ENCODE assay signal across 15 cellular contexts in the genomic region with DNA sequence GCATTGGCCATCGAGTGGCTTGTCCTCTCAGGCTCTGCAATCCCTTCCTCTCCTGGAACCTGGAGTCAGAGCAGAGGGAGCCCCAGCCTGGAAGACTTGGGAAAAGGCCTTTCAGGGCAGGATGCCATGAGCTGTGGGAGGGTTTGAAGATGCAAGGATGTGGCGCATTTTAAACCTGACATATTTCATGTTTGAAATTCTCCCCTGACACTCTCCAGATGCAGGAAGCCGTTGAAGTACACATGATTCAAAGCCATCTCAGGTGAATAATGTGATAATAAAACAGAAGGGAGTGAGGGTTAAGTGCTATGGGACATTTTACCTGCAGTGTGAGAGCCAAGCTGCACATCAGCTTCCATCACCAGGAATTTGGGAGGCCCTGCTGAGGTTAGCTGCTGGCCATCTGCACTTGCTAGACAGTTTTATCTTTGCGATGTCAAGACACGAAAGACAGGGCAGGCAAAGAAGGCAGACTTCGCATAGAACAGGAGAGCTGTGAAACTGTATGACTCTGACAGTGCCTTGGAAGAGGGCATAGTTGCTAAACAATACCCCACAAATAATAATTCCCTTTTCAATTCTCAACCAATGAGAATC.
"Had no signal": no experiment of that assay in that cellular context is flagged by ENCODE, and none has a peak within 500 bp of the region (broad histone marks: within the 10 kb centered on the region; RNA-seq: fewer than 3 reads in every experiment).

No MANE protein-coding gene starts in this region.

- H3K27ac ChIP-seq: epithelial cell of prostate, esophagus squamous epithelium, foreskin keratinocyte, pancreas, suprapubic skin, thyroid gland, vagina had no signal

- H3K9me3 ChIP-seq: esophagus squamous epithelium, pancreas, suprapubic skin, thyroid gland, vagina had no signal

- H3K4me1 ChIP-seq: pancreas, suprapubic skin, thyroid gland had no signal

- H3K4me3 ChIP-seq: esophagus squamous epithelium, pancreas, suprapubic skin, thyroid gland, vagina had no signal

- H3K36me3 ChIP-seq: esophagus squamous epithelium, pancreas, suprapubic skin, thyroid gland, vagina had no signal

- DNase-seq: effector memory CD8-positive, alpha-beta T cell; esophagus squamous epithelium; foreskin keratinocyte; left colon; natural killer cell; nucleus accumbens; pancreas; right cardiac atrium; small intestine; stimulated activated CD4-positive, alpha-beta T cell treated with anti-CD3 and anti-CD28 coated beads, Interleukin-2, amount 100 ng/mL, for 48 hours; stimulated activated naive CD4-positive, alpha-beta T cell treated with Interleukin-2 at 50 U/mL for 16 hours; thyroid gland had no signal

- H3K27me3 ChIP-seq: esophagus squamous epithelium, foreskin keratinocyte, pancreas, suprapubic skin, thyroid gland, vagina had no signal
